ENCODE assay signal across 8 cellular contexts in genomic region chr2:44941551-44942234, GRCh38. TPM values are rescaled to one million over a fixed set of nuclear protein-coding genes. Genes with fewer than 3 reads are reported as not detected.
DNase-seq lines count a peak whose midpoint lies in the region; ATAC-seq and TF ChIP-seq lines count a peak whose summit lies in the region.

Gene SIX3, plus strand, starts transcription at chr2:44941702. Its CDS starts 403 bp downstream, at chr2:44942105.

- peak within 1 kb of the TSS; percentile 65 to 74 for H3K4me3 Mint-ChIP-seq in effector memory CD8-positive, alpha-beta T cell

- peaks cover 13% of the 10 kb centered on the region for H3K4me1 ChIP-seq in A673 (ENCODE audit: insufficient read depth, low read length, poor library complexity, severe bottlenecking)
- peaks cover 2% of the 10 kb centered on the region for H3K4me1 ChIP-seq in osteoblast (ENCODE audit: insufficient read depth, low read length)

- BruUV-seq in A673 (replicated peaks; lab: Mats Ljungman, UMichigan): no TSS peak

- H3K27me3 ChIP-seq in A673 (replicated peaks; ENCODE audit: insufficient read depth, low read depth, low read length, poor library complexity): peaks cover 45% of the 10 kb centered on the region
- H3K27me3 ChIP-seq in osteoblast (ENCODE audit: insufficient read depth, low read length): peaks cover 98% of the 10 kb centered on the region

- H3K4me3 ChIP-seq in A673 (ENCODE audit: low read depth, low read length, poor library complexity, severe bottlenecking) (peak within 1 kb of the TSS; percentile 51), GM12875 (ENCODE audit: low read depth, low read length) (peak within 1 kb of the TSS; percentile 38), osteoblast (ENCODE audit: insufficient read depth, low read length) (peak within 1 kb of the TSS; percentile 67)

- H3K27ac ChIP-seq in A673 (ENCODE audit: low read depth, low read length, poor library complexity, severe bottlenecking): no peak within 1 kb of the TSS
- H3K27ac ChIP-seq in osteoblast (ENCODE audit: low read depth, low read length): no peak within 1 kb of the TSS

- POLR2A ChIA-PET in A673 (lab: Charles Lee; ENCODE audit: low non-redundant PET): no interaction called here

- H4K20me1 ChIP-seq in osteoblast (ENCODE audit: insufficient read depth, low read length): no peaks in the 10 kb centered on the region

- peaks cover 18 to 25% of the 10 kb centered on the region in 2 donors for H3K4me1 Mint-ChIP-seq in effector memory CD8-positive, alpha-beta T cell (ENCODE audit: low read depth in 2 of 2)

- DNase-seq in A673 (ENCODE audit: low spot score) (peak; percentile 72), SW480 (ENCODE audit: low spot score) (peak; percentile 30), osteoblast (ENCODE audit: insufficient read length, low spot score, missing footprints) (peak; percentile 96), NCI-H2081 treated with DMSO at 0.1 percent for 48 hours (lab: John Stamatoyannopoulos, UW) (no peak), NCI-H1105 treated with DMSO at 0.1 percent for 48 hours (lab: John Stamatoyannopoulos, UW) (no peak)
- peak in 1 of 3 experiments; percentile 2 for DNase-seq in effector memory CD8-positive, alpha-beta T cell

- no peaks in the 10 kb centered on the region for H3K79me2 ChIP-seq in osteoblast (ENCODE audit: insufficient read depth, low read length)

- intact Hi-C loops in A673 (cut with micrococcal nuclease; ENCODE audit: unreplicated experiment): no loop called here

- TF ChIP-seq CTCF in A673 (conservative IDR thresholded peaks at IDR 0.05; ENCODE audit: low read depth, low read length) (no peak), GM12875 (IDR thresholded peaks at IDR 0.05; ENCODE audit: borderline replicate concordance, insufficient read depth, low read depth, low read length) (no peak), osteoblast (IDR thresholded peaks at IDR 0.05; ENCODE audit: extremely low read depth, low read depth, low read length) (no peak)

- peak; percentile 67 for ATAC-seq in HG03175 (IDR thresholded peaks at IDR 0.05; ENCODE audit: unreplicated experiment)
- peak; percentile 76 for ATAC-seq in effector memory CD8-positive, alpha-beta T cell (replicated peaks)

- no peaks in the 10 kb centered on the region for H3K9me3 ChIP-seq in A673 (ENCODE audit: low read depth, low read length, poor library complexity, severe bottlenecking)
- no peaks in the 10 kb centered on the region for H3K9me3 ChIP-seq in osteoblast (ENCODE audit: low read depth, low read length)

- H3K9me3 Mint-ChIP-seq in effector memory CD8-positive, alpha-beta T cell: no peaks in the 10 kb centered on the region

- peak within 1 kb of the TSS; percentile 72 for H2AFZ ChIP-seq in osteoblast (ENCODE audit: low read length)

- CTCF ChIA-PET in A673 (lab: Charles Lee): no interaction called here

- peaks cover 7% of the 10 kb centered on the region for H3K36me3 Mint-ChIP-seq in effector memory CD8-positive, alpha-beta T cell (ENCODE audit: insufficient read depth)

- peaks cover 75 to 94% of the 10 kb centered on the region in 2 donors for H3K27me3 Mint-ChIP-seq in effector memory CD8-positive, alpha-beta T cell

- H3K36me3 ChIP-seq in A673 (ENCODE audit: insufficient read depth, low read length, poor library complexity, severe bottlenecking) (no peaks in the 10 kb centered on the region), osteoblast (ENCODE audit: insufficient read depth, low read length) (no peaks in the 10 kb centered on the region)

- peak within 1 kb of the TSS; percentile 9 to 38 for H3K27ac Mint-ChIP-seq in effector memory CD8-positive, alpha-beta T cell

- peak within 1 kb of the TSS; percentile 84 for H3K4me2 ChIP-seq in osteoblast (ENCODE audit: insufficient read depth, low read length)

RNA-seq across cellular contexts. Expression of gene SIX3, which starts in this region (rescaled TPM):
- total RNA-seq in A673 (2021): 0.56 and 0.59 TPM in 2 replicates
- not detected in 2 replicates for total RNA-seq in osteoblast

Comparison
In these comparisons a context has a peak if more than half of its experiments do, and no peak if none do; other contexts are left out.
1. Peak in DNase-seq and H3K4me3 ChIP-seq in A673; RNA of the gene not detected or under 1 TPM.
2. Peak in DNase-seq, H3K4me3 ChIP-seq and H3K4me2 ChIP-seq in osteoblast; RNA of the gene not detected or under 1 TPM.